ENCODE assay signal across 8 cellular contexts in the genomic region with DNA sequence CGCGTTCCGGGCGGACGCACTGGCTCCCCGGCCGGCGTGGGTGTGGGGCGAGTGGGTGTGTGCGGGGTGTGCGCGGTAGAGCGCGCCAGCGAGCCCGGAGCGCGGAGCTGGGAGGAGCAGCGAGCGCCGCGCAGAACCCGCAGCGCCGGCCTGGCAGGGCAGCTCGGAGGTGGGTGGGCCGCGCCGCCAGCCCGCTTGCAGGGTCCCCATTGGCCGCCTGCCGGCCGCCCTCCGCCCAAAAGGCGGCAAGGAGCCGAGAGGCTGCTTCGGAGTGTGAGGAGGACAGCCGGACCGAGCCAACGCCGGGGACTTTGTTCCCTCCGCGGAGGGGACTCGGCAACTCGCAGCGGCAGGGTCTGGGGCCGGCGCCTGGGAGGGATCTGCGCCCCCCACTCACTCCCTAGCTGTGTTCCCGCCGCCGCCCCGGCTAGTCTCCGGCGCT. TPM values are rescaled to one million over a fixed set of nuclear protein-coding genes. Genes with fewer than 3 reads are reported as not detected.
DNase-seq lines count a peak whose midpoint lies in the region; ATAC-seq and TF ChIP-seq lines count a peak whose summit lies in the region.

A gene (plus strand): TSS at position 264 of the 442 bp plus-strand sequence. CDS start 1,211 bp downstream, outside the sequence.

- peaks cover 46% of the 10 kb centered on the region for H3K27me3 Mint-ChIP-seq in activated T-helper 2 cell treated with anti-CD3 and anti-CD28 coated beads, Interferon-gamma antibody, Interleukin-2, Interleukin-4, amounts not matched to agents 10 μg/mL and 5 μg/mL and 100 μg/mL, durations not matched to agents 14 hours and 24 hours and 36 hours (ENCODE audit: low read depth)

- no peaks in the 10 kb centered on the region for H3K9me3 Mint-ChIP-seq in activated T-helper 2 cell treated with anti-CD3 and anti-CD28 coated beads, Interferon-gamma antibody, Interleukin-2, Interleukin-4, amounts not matched to agents 10 μg/mL and 5 μg/mL and 100 μg/mL, durations not matched to agents 14 hours and 24 hours and 36 hours

- TF ChIP-seq CTCF in omental fat pad (IDR thresholded peaks at IDR 0.05) = no peak

- ATAC-seq in GM19463 (IDR thresholded peaks at IDR 0.05; ENCODE audit: unreplicated experiment) (peak; percentile 59), Right ventricle myocardium superior (ENCODE audit: poor library complexity) (peak; percentile 93), omental fat pad (ENCODE audit: low FRiP score) (peak; percentile 90), GM21717 (IDR thresholded peaks at IDR 0.05; ENCODE audit: unreplicated experiment) (no peak)

- intact Hi-C loops in activated T-helper 2 cell treated with anti-CD3 and anti-CD28 coated beads, Interferon-gamma antibody, Interleukin-2, Interleukin-4, amounts not matched to agents 10 μg/mL and 5 μg/mL and 100 μg/mL, durations not matched to agents 14 hours and 24 hours and 36 hours (cut with micrococcal nuclease) = no loop called here
- intact Hi-C loops in Right ventricle myocardium superior (cut with DNase I) = loop anchor here (10.0 kb wide), 1 partner anchor 147 kb away; no protein-coding TSS in a partner anchor

- peaks cover 31% of the 10 kb centered on the region for H3K4me1 Mint-ChIP-seq in activated T-helper 2 cell treated with anti-CD3 and anti-CD28 coated beads, Interferon-gamma antibody, Interleukin-2, Interleukin-4, amounts not matched to agents 10 μg/mL and 5 μg/mL and 100 μg/mL, durations not matched to agents 14 hours and 24 hours and 36 hours (ENCODE audit: low read depth)

- DNase-seq in EL (peak; percentile 62), Kasumi-1 (lab: John Stamatoyannopoulos, UW) (peak; percentile 33 to 48), Right ventricle myocardium superior (peak; percentile 77), omental fat pad (ENCODE audit: low spot score) (peak; percentile 48), KG1 (lab: John Stamatoyannopoulos, UW) (no peak)
- peak; percentile 21 for DNase-seq in activated T-helper 2 cell treated with anti-CD3 and anti-CD28 coated beads, Interferon-gamma antibody, Interleukin-2, Interleukin-4, amounts not matched to agents 10 μg/mL and 5 μg/mL and 100 μg/mL, durations not matched to agents 14 hours and 24 hours and 36 hours (ENCODE audit: low spot score)

- peak within 1 kb of the TSS; percentile 70 for H3K27ac Mint-ChIP-seq in activated T-helper 2 cell treated with anti-CD3 and anti-CD28 coated beads, Interferon-gamma antibody, Interleukin-2, Interleukin-4, amounts not matched to agents 10 μg/mL and 5 μg/mL and 100 μg/mL, durations not matched to agents 14 hours and 24 hours and 36 hours

- peak within 1 kb of the TSS; percentile 86 for H3K4me3 Mint-ChIP-seq in activated T-helper 2 cell treated with anti-CD3 and anti-CD28 coated beads, Interferon-gamma antibody, Interleukin-2, Interleukin-4, amounts not matched to agents 10 μg/mL and 5 μg/mL and 100 μg/mL, durations not matched to agents 14 hours and 24 hours and 36 hours (ENCODE audit: low read depth)

- H3K36me3 Mint-ChIP-seq in activated T-helper 2 cell treated with anti-CD3 and anti-CD28 coated beads, Interferon-gamma antibody, Interleukin-2, Interleukin-4, amounts not matched to agents 10 μg/mL and 5 μg/mL and 100 μg/mL, durations not matched to agents 14 hours and 24 hours and 36 hours (ENCODE audit: low read depth) = peaks cover 8% of the 10 kb centered on the region

RNA-seq across cellular contexts. Expression of the gene that starts here (rescaled TPM):
- total RNA-seq in activated T-helper 2 cell treated with anti-CD3 and anti-CD28 coated beads, Interferon-gamma antibody, Interleukin-2, Interleukin-4, amounts not matched to agents 10 μg/mL and 5 μg/mL and 100 μg/mL, durations not matched to agents 14 hours and 24 hours and 36 hours = 38.6 and 39.1 TPM in 2 replicates
- total RNA-seq in Right ventricle myocardium superior = 5.3 TPM
- total RNA-seq in omental fat pad = 100 to 1,000 TPM in 2 of 4 donors, 10 to 100 TPM in 2; 56.1 to 214 (median 88.1) TPM
